ENCODE assay signal across 15 cellular contexts in genomic region chr3:193389335-193389734, GRCh38. TPM values are rescaled to one million over a fixed set of nuclear protein-coding genes. Genes with fewer than 3 reads are reported as not detected.
"Had no signal": no experiment of that assay in that cellular context is flagged by ENCODE, and none has a peak within 500 bp of the region (broad histone marks: within the 10 kb centered on the region; RNA-seq: fewer than 3 reads in every experiment).

No MANE protein-coding gene starts in this region.

- H3K27me3 Mint-ChIP-seq: activated naive CD4-positive, alpha-beta T cell treated with anti-CD3 and anti-CD28 coated beads, Interleukin-2, amount 10 ng/mL, durations not matched to agents 7 days and 5 days had no signal

- DNase-seq: activated CD4-positive, alpha-beta T cell treated with anti-CD3 and anti-CD28 coated beads, Interleukin-2, amount 50 U/mL, for 1 hour; activated naive CD4-positive, alpha-beta T cell treated with anti-CD3 and anti-CD28 coated beads, Interleukin-2, amount 10 ng/mL, durations not matched to agents 7 days and 5 days; gastrocnemius medialis; mucosa of descending colon; naive thymus-derived CD8-positive, alpha-beta T cell; stimulated activated CD4-positive, alpha-beta T cell treated with anti-CD3 and anti-CD28 coated beads, Interleukin-4, amount 100 ng/mL, for 4 hours; thyroid gland; uterus had no signal

- ATAC-seq: gastrocnemius medialis; mucosa of descending colon; naive thymus-derived CD8-positive, alpha-beta T cell had no signal

- H3K4me1 ChIP-seq: gastrocnemius medialis, right atrium auricular region, uterus had no signal

- H3K36me3 Mint-ChIP-seq: activated naive CD4-positive, alpha-beta T cell treated with anti-CD3 and anti-CD28 coated beads, Interleukin-2, amount 10 ng/mL, durations not matched to agents 7 days and 5 days; naive thymus-derived CD8-positive, alpha-beta T cell had no signal

- H3K27ac ChIP-seq: gastrocnemius medialis, right atrium auricular region, skin epidermis, thyroid gland, uterus had no signal

- H3K4me1 Mint-ChIP-seq: activated naive CD4-positive, alpha-beta T cell treated with anti-CD3 and anti-CD28 coated beads, Interleukin-2, amount 10 ng/mL, durations not matched to agents 7 days and 5 days; naive thymus-derived CD8-positive, alpha-beta T cell had no signal

- H3K36me3 ChIP-seq: gastrocnemius medialis, right atrium auricular region, thyroid gland, uterus had no signal

- H3K4me3 ChIP-seq: gastrocnemius medialis, mucosa of descending colon, right atrium auricular region, skin epidermis, thyroid gland, uterus had no signal

- H3K4me3 Mint-ChIP-seq: activated naive CD4-positive, alpha-beta T cell treated with anti-CD3 and anti-CD28 coated beads, Interleukin-2, amount 10 ng/mL, durations not matched to agents 7 days and 5 days; naive thymus-derived CD8-positive, alpha-beta T cell had no signal

- H3K9me3 Mint-ChIP-seq: activated naive CD4-positive, alpha-beta T cell treated with anti-CD3 and anti-CD28 coated beads, Interleukin-2, amount 10 ng/mL, durations not matched to agents 7 days and 5 days; activated T-helper 2 cell treated with anti-CD3 and anti-CD28 coated beads, Interferon-gamma antibody, Interleukin-2, Interleukin-4, amounts not matched to agents 10 μg/mL and 5 μg/mL and 100 μg/mL, durations not matched to agents 14 hours and 24 hours and 36 hours; naive thymus-derived CD8-positive, alpha-beta T cell had no signal

- H3K9me3 ChIP-seq: gastrocnemius medialis, mucosa of descending colon, right atrium auricular region, thyroid gland, uterus had no signal

- H3K27ac Mint-ChIP-seq: activated naive CD4-positive, alpha-beta T cell treated with anti-CD3 and anti-CD28 coated beads, Interleukin-2, amount 10 ng/mL, durations not matched to agents 7 days and 5 days; activated T-helper 2 cell treated with anti-CD3 and anti-CD28 coated beads, Interferon-gamma antibody, Interleukin-2, Interleukin-4, amounts not matched to agents 10 μg/mL and 5 μg/mL and 100 μg/mL, durations not matched to agents 14 hours and 24 hours and 36 hours; naive thymus-derived CD8-positive, alpha-beta T cell had no signal

- H3K27me3 ChIP-seq: gastrocnemius medialis, right atrium auricular region, thyroid gland, uterus had no signal

RNA-seq across cellular contexts. Expression of gene ATP13A5, which starts 10.8 kb away (rescaled TPM):
- total RNA-seq: activated T-helper 2 cell treated with anti-CD3 and anti-CD28 coated beads, Interferon-gamma antibody, Interleukin-2, Interleukin-4, amounts not matched to agents 10 μg/mL and 5 μg/mL and 100 μg/mL, durations not matched to agents 14 hours and 24 hours and 36 hours; cardiac septum; fibroblast of lung; gastrocnemius medialis; lung microvascular endothelial cell; naive thymus-derived CD8-positive, alpha-beta T cell; posterior vena cava; right atrium auricular region; uterus had no signal
- polyA plus RNA-seq: fibroblast of lung; naive thymus-derived CD8-positive, alpha-beta T cell had no signal
